In the genomic region with DNA sequence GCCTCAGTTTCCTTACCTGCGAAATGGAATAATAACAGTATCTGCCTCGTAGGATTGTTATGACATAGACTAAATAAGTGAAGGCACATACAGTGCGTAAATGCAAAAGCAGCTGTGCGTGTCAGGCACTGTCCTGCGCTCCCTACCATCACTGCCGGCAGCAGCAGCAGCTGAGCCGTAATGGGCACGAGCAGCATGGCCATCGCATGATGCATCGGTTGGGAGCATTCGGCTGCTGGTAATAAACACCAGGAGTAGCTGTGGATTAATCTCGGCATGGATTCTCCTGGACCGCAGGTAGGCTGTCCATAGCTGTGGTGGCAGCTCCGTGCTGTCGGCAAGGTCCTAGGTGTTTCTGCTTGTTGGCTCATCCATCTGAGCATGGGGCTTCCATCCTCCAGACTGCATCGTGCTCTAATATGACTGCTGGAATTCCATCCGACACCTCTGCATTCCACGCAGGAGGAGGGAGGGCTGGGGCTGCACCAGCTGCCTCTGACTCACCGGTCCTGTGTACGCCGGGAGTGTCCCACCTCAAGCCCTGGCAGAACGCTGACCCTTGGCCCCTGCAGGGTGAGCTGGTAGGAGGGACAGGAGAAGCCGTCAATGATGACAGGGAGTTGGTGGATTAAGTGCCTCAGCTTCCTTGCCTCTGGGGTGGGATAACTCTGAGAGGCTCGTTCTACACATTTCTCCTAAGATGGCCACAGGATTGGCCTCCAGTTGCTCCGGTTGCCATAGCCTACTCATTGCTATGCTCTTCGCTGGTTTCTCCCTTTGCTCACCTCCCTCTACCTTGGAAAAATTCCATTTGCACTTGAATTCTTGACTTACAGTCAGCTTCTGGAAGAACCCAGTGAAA, we compare ENCODE assay signal across 12 cellular contexts.
A peak's percentile ranks its signal among the peaks of the same experiment; 100 is the strongest.
DNase-seq lines count a peak whose midpoint lies in the region; ATAC-seq and TF ChIP-seq lines count a peak whose summit lies in the region.
"Had no signal": no experiment of that assay in that cellular context is flagged by ENCODE, and none has a peak within 500 bp of the region (broad histone marks: within the 10 kb centered on the region; RNA-seq: fewer than 3 reads in every experiment).

No MANE protein-coding gene starts in this region.

- no peak for ATAC-seq in HG03354 (IDR thresholded peaks at IDR 0.05; ENCODE audit: poor library complexity, severe bottlenecking, unreplicated experiment)

- no peak overlapping the region for H2BK15ac ChIP-seq in neuronal stem cell (ENCODE audit: low read length)

- no peak overlapping the region for H2BK120ac ChIP-seq in neuronal stem cell (ENCODE audit: low read depth, low read length)

- H3K9ac ChIP-seq in neuronal stem cell (ENCODE audit: low read depth, low read length, poor library complexity), result no peak overlapping the region

- BruUV-seq in PC-9 (replicated peaks; lab: Mats Ljungman, UMichigan), result no TSS peak

- H3K36me3 Mint-ChIP-seq in glutamatergic neuron (ENCODE audit: unreplicated experiment), result no peaks in the 10 kb centered on the region
- H3K36me3 Mint-ChIP-seq in activated CD4-positive, alpha-beta memory T cell treated with anti-CD3 and anti-CD28 coated beads, Interleukin-2, amount 10 ng/mL, durations not matched to agents 7 days and 5 days (ENCODE audit: low read depth), result no peaks in the 10 kb centered on the region

- H2AFZ ChIP-seq in PC-9, result no peak overlapping the region
- H2AFZ ChIP-seq in neuronal stem cell (ENCODE audit: low read length), result peak overlapping the region; percentile 49

- H3K4me2 ChIP-seq in PC-9 (peak overlapping the region; percentile 22), neuronal stem cell (ENCODE audit: insufficient read depth, low read length, poor library complexity, severe bottlenecking) (no peak overlapping the region)

- POLR2A ChIA-PET in PC-9 (lab: Charles Lee; ENCODE audit: unreplicated experiment), result interaction anchor here (0.5 to 0.8 kb wide), 4 partner anchors 16 to 840 kb away, joined by 3 to 6 read pairs (median 3); partner anchors contain the start of gene STX16
- POLR2A ChIA-PET in activated CD4-positive, alpha-beta memory T cell treated with anti-CD3 and anti-CD28 coated beads, Interleukin-2, amount 10 ng/mL, durations not matched to agents 7 days and 5 days (lab: Charles Lee), result no interaction called here

- TF ChIP-seq CTCF in PC-9 (conservative IDR thresholded peaks at IDR 0.05) (no peak), glutamatergic neuron (IDR thresholded peaks at IDR 0.05; ENCODE audit: partially characterized antibody, unreplicated experiment) (no peak)

- peaks cover 3% of the 10 kb centered on the region for H3K9me3 Mint-ChIP-seq in glutamatergic neuron (ENCODE audit: unreplicated experiment)
- H3K9me3 Mint-ChIP-seq in activated CD4-positive, alpha-beta memory T cell treated with anti-CD3 and anti-CD28 coated beads, Interleukin-2, amount 10 ng/mL, durations not matched to agents 7 days and 5 days, result no peaks in the 10 kb centered on the region
- H3K9me3 Mint-ChIP-seq: T-helper 1 cell treated with Interleukin-12 subunit alpha and Interleukin-12 subunit beta and Interleukin-4 antibody, amounts not matched to agents 30 μg/mL and 1 μg/mL, for 36 hours had no signal

- peaks cover 16% of the 10 kb centered on the region; the same call in 1 of the 2 replicates for H3F3A ChIP-seq in PC-9 (ENCODE audit: insufficient read depth, low read depth)

- H2BK12ac ChIP-seq in neuronal stem cell (ENCODE audit: low read length), result peak overlapping the region; percentile 17

- H3K79me1 ChIP-seq in neuronal stem cell (ENCODE audit: low read depth, low read length), result peaks cover 2% of the 10 kb centered on the region

- H3K27me3 ChIP-seq in PC-9 (ENCODE audit: insufficient read depth, low read depth) (no peaks in the 10 kb centered on the region), neuronal stem cell (ENCODE audit: control insufficient read depth in 3 of 3, insufficient read depth in 3 of 3, low read depth in 1 of 3, low read length in 3 of 3) (peaks cover 0 to 12% (median 0%) of the 10 kb centered on the region in 3 experiments)
- H3K27me3 ChIP-seq: uterus had no signal

- H3K4me3 Mint-ChIP-seq in glutamatergic neuron (ENCODE audit: unreplicated experiment), result peak overlapping the region; percentile 46
- no peak overlapping the region for H3K4me3 Mint-ChIP-seq in activated CD4-positive, alpha-beta memory T cell treated with anti-CD3 and anti-CD28 coated beads, Interleukin-2, amount 10 ng/mL, durations not matched to agents 7 days and 5 days
- H3K4me3 Mint-ChIP-seq: T-helper 1 cell treated with Interleukin-12 subunit alpha and Interleukin-12 subunit beta and Interleukin-4 antibody, amounts not matched to agents 30 μg/mL and 1 μg/mL, for 36 hours had no signal

- H3K27ac ChIP-seq in PC-9 (peak overlapping the region; percentile 38; the same call in 1 of the 2 replicates), neuronal stem cell (replicated peaks; ENCODE audit: low read length) (no peak overlapping the region)

- H3K9me3 ChIP-seq in PC-9 (ENCODE audit: insufficient read depth, low read depth), result no peaks in the 10 kb centered on the region
- H3K9me3 ChIP-seq in neuronal stem cell (replicated peaks in 1 of 2; ENCODE audit: control insufficient read depth in 2 of 2, insufficient read depth in 1 of 2, low read depth in 1 of 2, low read length in 2 of 2), result no peaks in the 10 kb centered on the region
- H3K9me3 ChIP-seq: uterus had no signal

- H3K23ac ChIP-seq in neuronal stem cell (ENCODE audit: low read depth, low read length, poor library complexity), result no peak overlapping the region

- intact Hi-C loops in PC-9 (cut with micrococcal nuclease; ENCODE audit: unreplicated experiment), result loop anchor here (2.0 to 10.0 kb wide), 7 partner anchors 38 to 364 kb away; partner anchors contain the start of genes PMEPA1 and ZBP1

- H3K4me3 ChIP-seq in PC-9 (no peak overlapping the region), neuronal stem cell (ENCODE audit: low read length in 2 of 2) (no peak overlapping the region)
- H3K4me3 ChIP-seq: uterus had no signal

- no peaks in the 10 kb centered on the region for H4K20me1 ChIP-seq in PC-9 (ENCODE audit: insufficient read depth)

- in situ Hi-C loops in Caki2 (cut with HindIII; ENCODE audit: low pct_unique_long_range_greater_than_20kb, low sequenced_read_pairs), result no loop called here

- peaks cover 13% of the 10 kb centered on the region for H3K27me3 Mint-ChIP-seq in glutamatergic neuron (ENCODE audit: unreplicated experiment)
- peaks cover 4% of the 10 kb centered on the region for H3K27me3 Mint-ChIP-seq in activated CD4-positive, alpha-beta memory T cell treated with anti-CD3 and anti-CD28 coated beads, Interleukin-2, amount 10 ng/mL, durations not matched to agents 7 days and 5 days

- H3K4ac ChIP-seq in neuronal stem cell (ENCODE audit: low read length), result no peak overlapping the region

- no CpG with 5 or more reads among the region's 26 CpGs for WGBS in neuronal stem cell (ENCODE audit: extremely low coverage in 2 of 2, insufficient read length in 2 of 2, insufficient replicate concordance in 1 of 2), 2 donors

- peaks cover 36% of the 10 kb centered on the region for H3K4me1 Mint-ChIP-seq in glutamatergic neuron (ENCODE audit: low read depth, unreplicated experiment)
- H3K4me1 Mint-ChIP-seq in activated CD4-positive, alpha-beta memory T cell treated with anti-CD3 and anti-CD28 coated beads, Interleukin-2, amount 10 ng/mL, durations not matched to agents 7 days and 5 days, result no peaks in the 10 kb centered on the region

- DNase-seq in Caki2 (ENCODE audit: low read depth) (peak; percentile 96), PC-9 (peak; percentile 86 to 91), glutamatergic neuron (no peak), neuronal stem cell (ENCODE audit: low spot score) (peak; percentile 17), ureter (ENCODE audit: low spot score) (no peak), NCI-H2107 treated with DMSO at 0.1 percent for 48 hours (lab: John Stamatoyannopoulos, UW; ENCODE audit: unreplicated experiment) (no peak)
- DNase-seq in activated CD4-positive, alpha-beta memory T cell treated with anti-CD3 and anti-CD28 coated beads, Interleukin-2, amount 10 ng/mL, durations not matched to agents 7 days and 5 days, result no peak
- DNase-seq: activated gamma-delta T cell treated with Interleukin-2 at 50 U/mL for 16 hours, occipital lobe had no signal

- H3K14ac ChIP-seq in neuronal stem cell (ENCODE audit: low read length), result no peak overlapping the region

- no peaks in the 10 kb centered on the region for H3K9me2 ChIP-seq in PC-9 (ENCODE audit: insufficient read depth)

- peak overlapping the region; percentile 15 for H3K18ac ChIP-seq in neuronal stem cell (ENCODE audit: low read length)

- H4K8ac ChIP-seq in neuronal stem cell (ENCODE audit: low read depth, low read length), result no peak overlapping the region

- no peak overlapping the region for H2BK5ac ChIP-seq in neuronal stem cell (ENCODE audit: low read length)

- no peaks in the 10 kb centered on the region for H3K79me2 ChIP-seq in PC-9 (ENCODE audit: low read depth)

- H2AK5ac ChIP-seq in neuronal stem cell (ENCODE audit: low read depth, low read length), result no peak overlapping the region

- H3K27ac Mint-ChIP-seq in glutamatergic neuron (ENCODE audit: unreplicated experiment), result peak overlapping the region; percentile 86
- H3K27ac Mint-ChIP-seq in activated CD4-positive, alpha-beta memory T cell treated with anti-CD3 and anti-CD28 coated beads, Interleukin-2, amount 10 ng/mL, durations not matched to agents 7 days and 5 days, result no peak overlapping the region
- H3K27ac Mint-ChIP-seq: T-helper 1 cell treated with Interleukin-12 subunit alpha and Interleukin-12 subunit beta and Interleukin-4 antibody, amounts not matched to agents 30 μg/mL and 1 μg/mL, for 36 hours had no signal

- peaks cover 25% of the 10 kb centered on the region for H3K4me1 ChIP-seq in PC-9 (replicated peaks; ENCODE audit: insufficient read depth)
- H3K4me1 ChIP-seq in neuronal stem cell (ENCODE audit: control insufficient read depth in 2 of 2, insufficient read depth in 1 of 2, low read depth in 1 of 2, low read length in 2 of 2), result peaks cover 0 to 13% of the 10 kb centered on the region in 2 donors
- H3K4me1 ChIP-seq: uterus had no signal

- no peaks in the 10 kb centered on the region for H3K36me3 ChIP-seq in PC-9 (ENCODE audit: low read depth)
- H3K36me3 ChIP-seq in neuronal stem cell (replicated peaks in 1 of 2; ENCODE audit: control insufficient read depth in 2 of 2, insufficient read depth in 2 of 2, low read length in 2 of 2), result no peaks in the 10 kb centered on the region
- H3K36me3 ChIP-seq: uterus had no signal

- no peak overlapping the region for H4K91ac ChIP-seq in neuronal stem cell (ENCODE audit: low read depth, low read length, poor library complexity)

- CTCF ChIA-PET in PC-9 (lab: Charles Lee), result interaction anchor here (0.5 to 1.1 kb wide), 5 partner anchors 33 to 369 kb away, joined by 3 to 7 read pairs (median 4); no protein-coding TSS in a partner anchor
- CTCF ChIA-PET in activated CD4-positive, alpha-beta memory T cell treated with anti-CD3 and anti-CD28 coated beads, Interleukin-2, amount 10 ng/mL, durations not matched to agents 7 days and 5 days (lab: Charles Lee), result no interaction called here

Comparison
In these comparisons a context has a peak if more than half of its experiments do, and no peak if none do; other contexts are left out.
1. DNase-seq: peak in Caki2 (single experiment), PC-9 (2 of 2) and neuronal stem cell (single experiment); none in glutamatergic neuron (single experiment), ureter (single experiment), NCI-H2107 treated with DMSO at 0.1 percent for 48 hours (single experiment) and activated CD4-positive, alpha-beta memory T cell treated with anti-CD3 and anti-CD28 coated beads, Interleukin-2, amount 10 ng/mL, durations not matched to agents 7 days and 5 days (single experiment).